Comparison of ENCODE assay signal across 8 cellular contexts in the genomic region with DNA sequence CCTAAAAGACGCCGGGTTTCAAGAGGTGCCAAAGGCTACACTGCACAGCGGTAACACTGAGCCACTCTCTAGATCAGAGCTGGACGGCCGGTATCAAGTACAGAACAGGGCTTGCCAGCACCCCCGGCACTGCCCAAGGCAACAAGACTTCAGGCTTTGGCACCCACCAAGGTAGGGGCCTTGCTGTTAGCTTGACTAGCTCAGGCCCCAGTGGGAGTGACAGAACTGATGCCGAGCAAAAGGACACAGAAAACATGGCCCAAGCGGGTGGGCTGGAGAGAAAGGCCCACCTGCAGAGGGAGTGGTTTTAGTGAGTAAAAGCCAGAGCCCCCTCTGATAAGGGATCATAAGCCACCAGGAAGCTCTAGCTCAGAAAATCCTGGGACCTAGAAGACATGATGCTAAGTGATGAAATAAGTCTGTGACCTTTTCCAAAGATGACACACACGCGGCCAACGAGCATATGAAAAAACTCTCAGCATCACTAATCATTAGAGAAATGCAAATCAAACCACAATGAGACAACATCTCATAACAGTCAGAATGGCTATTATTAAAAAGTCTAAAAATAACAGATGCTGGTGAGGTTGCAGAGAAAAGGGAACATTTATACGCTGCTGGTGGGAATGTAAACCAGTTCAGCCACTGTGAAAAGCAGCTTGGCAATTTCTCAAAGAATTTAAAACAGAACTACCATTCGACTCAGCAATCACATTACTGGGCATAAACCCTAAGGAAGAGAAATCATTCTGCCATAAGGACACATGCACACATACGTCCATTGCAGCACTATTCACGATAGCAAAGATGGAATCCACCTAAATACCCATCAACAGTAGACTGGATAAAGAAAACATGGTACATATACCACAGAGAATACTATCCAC. TPM values are rescaled to one million over a fixed set of nuclear protein-coding genes. Genes with fewer than 3 reads are reported as not detected.
DNase-seq lines count a peak whose midpoint lies in the region; ATAC-seq lines count a peak whose summit lies in the region.

No MANE protein-coding gene starts in this region.

- H3K27ac ChIP-seq in substantia nigra (ENCODE audit: low read depth, low read length, poor library complexity, severe bottlenecking) = peak overlapping the region; percentile 74

- DNase-seq in ELR (ENCODE audit: low read depth) = peak; percentile 91
- no peak for DNase-seq in activated CD8-positive, alpha-beta T cell treated with anti-CD3 and anti-CD28 coated beads, Interleukin-2, amount 10 ng/mL, durations not matched to agents 7 days and 5 days
- peak; percentile 70 for DNase-seq in hepatic stellate cell (ENCODE audit: low spot score)
- peak in 1 of 49 donors; percentile 36 for DNase-seq in substantia nigra (lab: John Stamatoyannopoulos, UW)
- no peak for DNase-seq in DMS153 treated with DMSO at 0.1 percent for 48 hours (lab: John Stamatoyannopoulos, UW; ENCODE audit: unreplicated experiment)
- no peak for DNase-seq in NCI-H2196 treated with DMSO at 0.1 percent for 48 hours (lab: John Stamatoyannopoulos, UW; ENCODE audit: unreplicated experiment)
- DNase-seq in DMS53 (lab: John Stamatoyannopoulos, UW) = no peak

- peaks cover 94% of the 10 kb centered on the region for H3K4me1 Mint-ChIP-seq in activated CD8-positive, alpha-beta T cell treated with anti-CD3 and anti-CD28 coated beads, Interleukin-2, amount 10 ng/mL, durations not matched to agents 7 days and 5 days (ENCODE audit: low read depth)

- peaks cover 45% of the 10 kb centered on the region for H3K36me3 Mint-ChIP-seq in activated CD8-positive, alpha-beta T cell treated with anti-CD3 and anti-CD28 coated beads, Interleukin-2, amount 10 ng/mL, durations not matched to agents 7 days and 5 days (ENCODE audit: low read depth)

- H3K27me3 Mint-ChIP-seq in activated CD8-positive, alpha-beta T cell treated with anti-CD3 and anti-CD28 coated beads, Interleukin-2, amount 10 ng/mL, durations not matched to agents 7 days and 5 days (ENCODE audit: low read depth) = no peaks in the 10 kb centered on the region

- peak overlapping the region; percentile 63 for H3K4me3 Mint-ChIP-seq in activated CD8-positive, alpha-beta T cell treated with anti-CD3 and anti-CD28 coated beads, Interleukin-2, amount 10 ng/mL, durations not matched to agents 7 days and 5 days

- POLR2A ChIA-PET in activated CD8-positive, alpha-beta T cell treated with anti-CD3 and anti-CD28 coated beads, Interleukin-2, amount 10 ng/mL, durations not matched to agents 7 days and 5 days (lab: Charles Lee) = interaction anchor here (0.7 to 27.1 kb wide), 3 partner anchors 13 to 1600 kb away, joined by 3 to 469 read pairs (median 109); a partner anchor contains a TSS

- peak overlapping the region; percentile 94 for H3K27ac Mint-ChIP-seq in activated CD8-positive, alpha-beta T cell treated with anti-CD3 and anti-CD28 coated beads, Interleukin-2, amount 10 ng/mL, durations not matched to agents 7 days and 5 days

- ATAC-seq in HG02798 (IDR thresholded peaks at IDR 0.05; ENCODE audit: poor library complexity, unreplicated experiment) = peak; percentile 38
- ATAC-seq in activated CD8-positive, alpha-beta T cell treated with anti-CD3 and anti-CD28 coated beads, Interleukin-2, amount 10 ng/mL, durations not matched to agents 7 days and 5 days = no peak

- CTCF ChIA-PET in activated CD8-positive, alpha-beta T cell treated with anti-CD3 and anti-CD28 coated beads, Interleukin-2, amount 10 ng/mL, durations not matched to agents 7 days and 5 days (lab: Charles Lee) = interaction anchor here (0.8 to 16.5 kb wide), 4 partner anchors 12 to 29 kb away, joined by 3 to 323 read pairs (median 143); a partner anchor contains a TSS

- H3K9me3 Mint-ChIP-seq in activated CD8-positive, alpha-beta T cell treated with anti-CD3 and anti-CD28 coated beads, Interleukin-2, amount 10 ng/mL, durations not matched to agents 7 days and 5 days (ENCODE audit: insufficient read depth) = no peaks in the 10 kb centered on the region

RNA-seq across cellular contexts. Expression of a gene that starts 12.9 kb away (rescaled TPM):
- total RNA-seq in activated CD8-positive, alpha-beta T cell treated with anti-CD3 and anti-CD28 coated beads, Interleukin-2, amount 10 ng/mL, durations not matched to agents 7 days and 5 days = 100 to 1,000 TPM; 145 to 150 TPM

RNA-seq across cellular contexts. Expression of a gene that starts 21.1 kb away (rescaled TPM):
- 1 to 10 TPM in 1 of 2 experiments, under 1 TPM in 1; 0.61 to 1.2 TPM for total RNA-seq in activated CD8-positive, alpha-beta T cell treated with anti-CD3 and anti-CD28 coated beads, Interleukin-2, amount 10 ng/mL, durations not matched to agents 7 days and 5 days

RNA-seq across cellular contexts. Expression of a gene that starts 51.5 kb away (rescaled TPM):
- 10 to 100 TPM; 20.6 to 23.1 TPM for total RNA-seq in activated CD8-positive, alpha-beta T cell treated with anti-CD3 and anti-CD28 coated beads, Interleukin-2, amount 10 ng/mL, durations not matched to agents 7 days and 5 days

RNA-seq across cellular contexts. Expression of a gene that starts 55.2 kb away (rescaled TPM):
- total RNA-seq in activated CD8-positive, alpha-beta T cell treated with anti-CD3 and anti-CD28 coated beads, Interleukin-2, amount 10 ng/mL, durations not matched to agents 7 days and 5 days = 10 to 100 TPM; 32.9 to 34.0 TPM

RNA-seq across cellular contexts. Expression of a gene that starts 59.0 kb away (rescaled TPM):
- 10 to 100 TPM; 13.7 to 14.0 TPM for total RNA-seq in activated CD8-positive, alpha-beta T cell treated with anti-CD3 and anti-CD28 coated beads, Interleukin-2, amount 10 ng/mL, durations not matched to agents 7 days and 5 days

Comparison
In these comparisons a context has a peak if more than half of its experiments do, and no peak if none do; other contexts are left out.
1. DNase-seq: peak in ELR (single experiment) and hepatic stellate cell (single experiment); none in activated CD8-positive, alpha-beta T cell treated with anti-CD3 and anti-CD28 coated beads, Interleukin-2, amount 10 ng/mL, durations not matched to agents 7 days and 5 days (single experiment), DMS153 treated with DMSO at 0.1 percent for 48 hours (single experiment), NCI-H2196 treated with DMSO at 0.1 percent for 48 hours (single experiment) and DMS53 (single experiment).